In genomic region chr17:76500745-76501017, GRCh38 we compare ENCODE assay signal across 1 cellular context.
TF ChIP-seq lines count a peak whose summit lies in the region.

No MANE protein-coding gene starts in this region.

TF ChIP-seq in WTC11, 78 proteins besides CTCF, POLR2A, EP300 and RAD21 (continued from another document):
- TF ChIP-seq ZNF671 (CRISPR knock-in tag; IDR thresholded peaks at IDR 0.05) (no peak), ZNF138 (CRISPR knock-in tag; conservative IDR thresholded peaks at IDR 0.05) (no peak)
